ENCODE assay signal across 34 cellular contexts in genomic region chr3:153906366-153906765, GRCh38.
"Had no signal": no experiment of that assay in that cellular context is flagged by ENCODE, and none has a peak within 500 bp of the region (broad histone marks: within the 10 kb centered on the region; RNA-seq: fewer than 3 reads in every experiment).

No MANE protein-coding gene starts in this region.

- H3K9ac ChIP-seq: KMS-11 had no signal

- FAIRE-seq: RCC 7860 had no signal

- H3K36me3 ChIP-seq: brain microvascular endothelial cell, WERI-Rb-1 had no signal

- H2AFZ ChIP-seq: PC-9 had no signal

- H3K4me2 ChIP-seq: KMS-11, PC-9 had no signal

- H3K4me3 ChIP-seq: PC-9 had no signal

- ATAC-seq: activated CD8-positive, alpha-beta memory T cell treated with anti-CD3 and anti-CD28 coated beads, Interleukin-2, amount 10 ng/mL, durations not matched to agents 7 days and 5 days; activated naive CD8-positive, alpha-beta T cell treated with anti-CD3 and anti-CD28 coated beads, Interleukin-2, amount 50 U/mL, for 24 hours; Right ventricle myocardium inferior; SK-N-SH treated with all-trans-retinoic acid at 6 μM for 48 hours; T-cell; T-helper 17 cell had no signal

- H3K27me3 ChIP-seq: brain microvascular endothelial cell had no signal

- H3K27ac ChIP-seq: brain microvascular endothelial cell, KMS-11, PC-9, RWPE1, WERI-Rb-1 had no signal

- DNase-seq: activated CD4-positive, alpha-beta memory T cell treated with anti-CD3 and anti-CD28 coated beads, Interleukin-2, amount 10 ng/mL, durations not matched to agents 7 days and 5 days; activated CD4-positive, alpha-beta T cell treated with anti-CD3 and anti-CD28 coated beads for 1 hour; activated CD4-positive, alpha-beta T cell treated with anti-CD3 and anti-CD28 coated beads for 48 hours; activated CD4-positive, CD25-positive, alpha-beta regulatory T cell; activated CD8-positive, alpha-beta memory T cell treated with anti-CD3 and anti-CD28 coated beads for 24 hours; activated CD8-positive, alpha-beta memory T cell treated with anti-CD3 and anti-CD28 coated beads, Interleukin-2, amount 10 ng/mL, durations not matched to agents 7 days and 5 days; activated CD8-positive, alpha-beta memory T cell treated with anti-CD3 and anti-CD28 coated beads, Interleukin-2, amount 50 U/mL, for 48 hours; activated effector memory CD4-positive, alpha-beta T cell treated with Interleukin-2 at 50 U/mL for 16 hours; activated naive CD4-positive, alpha-beta T cell treated with anti-CD3 and anti-CD28 coated beads, Interleukin-2, amount 10 ng/mL, durations not matched to agents 7 days and 5 days; activated naive CD8-positive, alpha-beta T cell treated with anti-CD3 and anti-CD28 coated beads, Interleukin-2, amount 50 U/mL, for 24 hours; activated T-cell treated with anti-CD3 and anti-CD28 coated beads, Interleukin-2, amount 50 U/mL, for 48 hours; anterior cingulate cortex; brain microvascular endothelial cell; central memory CD4-positive, alpha-beta T cell; NCI-H1105 treated with DMSO at 0.1 percent for 48 hours; NCI-H1436; NCI-H1694; NCI-H1930; NCI-H2107; NCI-H2171; NCI-H446; NCI-H510A treated with DMSO at 0.1 percent for 48 hours; NCI-H82; NK-92 treated with Interleukin-12 subunit alpha and Interleukin-12 subunit beta, amount 100 ng/mL, for 24 hours; PC-9; SIG-M5; T-cell; T-helper 17 cell; WERI-Rb-1 had no signal
